In genomic region chr7:133376514-133376913, GRCh38 we compare ENCODE assay signal across 23 cellular contexts.
"Had no signal": no experiment of that assay in that cellular context is flagged by ENCODE, and none has a peak within 500 bp of the region (broad histone marks: within the 10 kb centered on the region; RNA-seq: fewer than 3 reads in every experiment).

No MANE protein-coding gene starts in this region.

- H3K4me1 Mint-ChIP-seq: activated CD4-positive, alpha-beta memory T cell treated with anti-CD3 and anti-CD28 coated beads, Interleukin-2, amount 10 ng/mL, durations not matched to agents 7 days and 5 days; activated CD4-positive, alpha-beta T cell treated with anti-CD3 and anti-CD28 coated beads, Interleukin-2, amount 10 ng/mL, durations not matched to agents 24 days and 14 days; activated naive CD8-positive, alpha-beta T cell treated with anti-CD3 and anti-CD28 coated beads, Interleukin-2, amount 10 ng/mL, durations not matched to agents 7 days and 5 days; stimulated activated memory B cell treated with anti-CD40 and anti-IgM and Interleukin-4, amounts not matched to agents 10 μg/mL and 1 μg/mL and 100 μg/mL, for 72 hours had no signal

- H3K27ac Mint-ChIP-seq: activated CD4-positive, alpha-beta memory T cell treated with anti-CD3 and anti-CD28 coated beads, Interleukin-2, amount 10 ng/mL, durations not matched to agents 7 days and 5 days; activated CD4-positive, alpha-beta T cell treated with anti-CD3 and anti-CD28 coated beads, Interleukin-2, amount 10 ng/mL, durations not matched to agents 24 days and 14 days; activated naive CD4-positive, alpha-beta T cell treated with anti-CD3 and anti-CD28 coated beads for 36 hours; activated naive CD8-positive, alpha-beta T cell treated with anti-CD3 and anti-CD28 coated beads, Interleukin-2, amount 10 ng/mL, durations not matched to agents 7 days and 5 days; activated T-cell treated with anti-CD3 and anti-CD28 coated beads, Interleukin-2, amount 50 U/mL, for 72 hours; brain; effector memory CD8-positive, alpha-beta T cell; naive B cell; stimulated activated memory B cell treated with anti-CD40 and anti-IgM and Interleukin-4, amounts not matched to agents 10 μg/mL and 1 μg/mL and 100 μg/mL, for 72 hours had no signal

- H3K27me3 ChIP-seq: dorsolateral prefrontal cortex, testis, vagina had no signal

- H2AFZ ChIP-seq: parathyroid adenoma had no signal

- H3K9me3 ChIP-seq: lower lobe of right lung, testis, vagina had no signal

- DNase-seq: activated CD4-positive, alpha-beta memory T cell treated with anti-CD3 and anti-CD28 coated beads, Interleukin-2, amount 10 ng/mL, durations not matched to agents 7 days and 5 days; activated CD4-positive, alpha-beta T cell treated with anti-CD3 and anti-CD28 coated beads, Interleukin-2, amount 10 ng/mL, durations not matched to agents 24 days and 14 days; activated effector memory CD4-positive, alpha-beta T cell treated with Interleukin-2 at 50 U/mL for 16 hours; activated naive CD4-positive, alpha-beta T cell treated with anti-CD3 and anti-CD28 coated beads for 36 hours; activated naive CD8-positive, alpha-beta T cell treated with anti-CD3 and anti-CD28 coated beads, Interleukin-2, amount 10 ng/mL, durations not matched to agents 7 days and 5 days; activated T-cell treated with anti-CD3 and anti-CD28 coated beads, Interleukin-2, amount 50 U/mL, for 72 hours; amniotic stem cell; dorsolateral prefrontal cortex; effector memory CD8-positive, alpha-beta T cell; foreskin melanocyte; lower lobe of right lung; naive B cell; nucleus accumbens; small intestine; stimulated activated CD4-positive, alpha-beta T cell treated with anti-CD3 and anti-CD28 coated beads, Interleukin-15, amount 100 ng/mL, for 24 hours; testis; trophoblast cell had no signal

- H3K27ac ChIP-seq: dorsolateral prefrontal cortex, lower lobe of right lung, parathyroid adenoma, testis, vagina had no signal

- ATAC-seq: activated T-cell treated with anti-CD3 and anti-CD28 coated beads, Interleukin-2, amount 50 U/mL, for 72 hours; effector memory CD8-positive, alpha-beta T cell; esophagus mucosa; lower lobe of right lung; sciatic nerve; stimulated activated memory B cell treated with anti-CD40 and anti-IgM and Interleukin-4, amounts not matched to agents 10 μg/mL and 1 μg/mL and 100 μg/mL, for 72 hours had no signal

- H3K27me3 Mint-ChIP-seq: activated CD4-positive, alpha-beta memory T cell treated with anti-CD3 and anti-CD28 coated beads, Interleukin-2, amount 10 ng/mL, durations not matched to agents 7 days and 5 days; activated CD4-positive, alpha-beta T cell treated with anti-CD3 and anti-CD28 coated beads, Interleukin-2, amount 10 ng/mL, durations not matched to agents 24 days and 14 days; activated naive CD8-positive, alpha-beta T cell treated with anti-CD3 and anti-CD28 coated beads, Interleukin-2, amount 10 ng/mL, durations not matched to agents 7 days and 5 days; brain; effector memory CD8-positive, alpha-beta T cell; naive B cell; stimulated activated memory B cell treated with anti-CD40 and anti-IgM and Interleukin-4, amounts not matched to agents 10 μg/mL and 1 μg/mL and 100 μg/mL, for 72 hours had no signal

- H3K4me1 ChIP-seq: lower lobe of right lung, testis, vagina had no signal

- H3K36me3 ChIP-seq: lower lobe of right lung had no signal

- H3K9ac ChIP-seq: parathyroid adenoma had no signal

- H3K4me3 ChIP-seq: dorsolateral prefrontal cortex, lower lobe of right lung, testis, vagina had no signal

- H3K79me2 ChIP-seq: parathyroid adenoma had no signal

- H3K4me3 Mint-ChIP-seq: activated CD4-positive, alpha-beta memory T cell treated with anti-CD3 and anti-CD28 coated beads, Interleukin-2, amount 10 ng/mL, durations not matched to agents 7 days and 5 days; activated CD4-positive, alpha-beta T cell treated with anti-CD3 and anti-CD28 coated beads, Interleukin-2, amount 10 ng/mL, durations not matched to agents 24 days and 14 days; activated naive CD4-positive, alpha-beta T cell treated with anti-CD3 and anti-CD28 coated beads for 36 hours; activated naive CD8-positive, alpha-beta T cell treated with anti-CD3 and anti-CD28 coated beads, Interleukin-2, amount 10 ng/mL, durations not matched to agents 7 days and 5 days; activated T-cell treated with anti-CD3 and anti-CD28 coated beads, Interleukin-2, amount 50 U/mL, for 72 hours; brain; effector memory CD8-positive, alpha-beta T cell; naive B cell; stimulated activated memory B cell treated with anti-CD40 and anti-IgM and Interleukin-4, amounts not matched to agents 10 μg/mL and 1 μg/mL and 100 μg/mL, for 72 hours had no signal
